Comparison of ENCODE assay signal across 9 cellular contexts in genomic region chr10:133393401-133394063, GRCh38. TPM values are rescaled to one million over a fixed set of nuclear protein-coding genes. Genes with fewer than 3 reads are reported as not detected.
DNase-seq lines count a peak whose midpoint lies in the region; ATAC-seq, FAIRE-seq and TF ChIP-seq lines count a peak whose summit lies in the region.
"Had no signal": no experiment of that assay in that cellular context is flagged by ENCODE, and none has a peak within 500 bp of the region (broad histone marks: within the 10 kb centered on the region; RNA-seq: fewer than 3 reads in every experiment).

No MANE protein-coding gene starts in this region.

- ATAC-seq in T-helper 17 cell (no peak), GM18520 (IDR thresholded peaks at IDR 0.05; ENCODE audit: unreplicated experiment) (no peak), GM21529 (IDR thresholded peaks at IDR 0.05; ENCODE audit: unreplicated experiment) (no peak), HG02642 (IDR thresholded peaks at IDR 0.05; ENCODE audit: poor library complexity, unreplicated experiment) (no peak)

- H3K4me3 ChIP-seq in fibroblast of the aortic adventitia (ENCODE audit: low read depth, low read length) = peak overlapping the region; percentile 22
- H3K4me3 ChIP-seq in skeletal muscle cell (ENCODE audit: low read depth, low read length) = peak overlapping the region; percentile 96

- no peaks in the 10 kb centered on the region for H3K9me3 ChIP-seq in T-helper 17 cell (ENCODE audit: control insufficient read depth, low read length, poor library complexity, severe bottlenecking)

- POLR2A ChIA-PET in GM10248 (lab: Yijun Ruan, JAX) = no interaction called here

- no peak for TF ChIP-seq POLR2A in GM12892 (IDR thresholded peaks at IDR 0.05; ENCODE audit: low read depth, low read length)

- peak; percentile 99 for FAIRE-seq in GM12892 (lab: Jason Lieb, UNC)

- CTCF ChIA-PET in GM10248 (lab: Yijun Ruan, JAX) = no interaction called here

- peaks cover 3% of the 10 kb centered on the region for H3K36me3 Mint-ChIP-seq in T-helper 17 cell (ENCODE audit: low read depth)

- no peak for DNase-seq in GM12892 (ENCODE audit: insufficient read length)
- no peak for DNase-seq in T-helper 17 cell
- no peak for DNase-seq in fibroblast of the aortic adventitia (ENCODE audit: low read depth)
- DNase-seq in skeletal muscle cell (ENCODE audit: low read depth) = no peak
- no peak for DNase-seq in GM10248 (ENCODE audit: extremely low spot score)
- DNase-seq: NCI-H187 treated with DMSO at 0.1 percent for 48 hours had no signal

- H3K27ac Mint-ChIP-seq in T-helper 17 cell = peak overlapping the region; percentile 16

- H3K27me3 Mint-ChIP-seq in T-helper 17 cell = no peaks in the 10 kb centered on the region

- peaks cover 39% of the 10 kb centered on the region for H3K4me1 Mint-ChIP-seq in T-helper 17 cell

- TF ChIP-seq CTCF in fibroblast of the aortic adventitia (IDR thresholded peaks at IDR 0.05; ENCODE audit: insufficient read depth, low read length) (no peak), GM10248 (IDR thresholded peaks at IDR 0.05; ENCODE audit: control extremely low read depth, extremely low read depth, low read depth, missing control alignments) (no peak)

- H3K4me3 Mint-ChIP-seq in T-helper 17 cell = peak overlapping the region; percentile 91

RNA-seq across cellular contexts. Expression of gene MTG1, which starts 0.4 kb away (rescaled TPM):
- polyA plus RNA-seq in GM12892 (2012; ENCODE audit: missing spikeins) = 38.8 TPM
- 10 to 100 TPM; 48.7 to 51.2 TPM for total RNA-seq in T-helper 17 cell
- total RNA-seq in fibroblast of the aortic adventitia (ENCODE audit: low replicate concordance) = 19.0 and 25.4 TPM in 2 replicates

RNA-seq across cellular contexts. Expression of gene PAOX, which starts 14.5 kb away (rescaled TPM):
- polyA plus RNA-seq in GM12892 (2012; ENCODE audit: missing spikeins) = 7.1 TPM
- total RNA-seq in T-helper 17 cell (1 to 10 TPM; 3.5 to 6.3 TPM), fibroblast of the aortic adventitia (ENCODE audit: low replicate concordance) (4.9 and 5.4 TPM in 2 replicates)

RNA-seq across cellular contexts. Expression of gene ECHS1, which starts 20.4 kb away (rescaled TPM):
- polyA plus RNA-seq in GM12892 (2012; ENCODE audit: missing spikeins) = 79.0 TPM
- 10 to 100 TPM; 18.2 to 20.2 TPM for total RNA-seq in T-helper 17 cell
- total RNA-seq in fibroblast of the aortic adventitia (ENCODE audit: low replicate concordance) = 33.0 and 47.3 TPM in 2 replicates

RNA-seq across cellular contexts. Expression of gene SPRN, which starts 30.9 kb away (rescaled TPM):
- 0.72 TPM for polyA plus RNA-seq in GM12892 (2012; ENCODE audit: missing spikeins)
- not detected for total RNA-seq in T-helper 17 cell
- total RNA-seq in fibroblast of the aortic adventitia (ENCODE audit: low replicate concordance) = 0.18 and 0.82 TPM in 2 replicates

RNA-seq across cellular contexts. Expression of gene FUOM, which starts 35.7 kb away (rescaled TPM):
- polyA plus RNA-seq in GM12892 (2012; ENCODE audit: missing spikeins) = 17.9 TPM
- total RNA-seq in T-helper 17 cell (1 to 10 TPM; 6.3 to 9.1 TPM), fibroblast of the aortic adventitia (ENCODE audit: low replicate concordance) (4.0 and 16.9 TPM in 2 replicates)
